Comparison of ENCODE assay signal across 14 cellular contexts in genomic region chr9:83231039-83231438, GRCh38.
DNase-seq lines count a peak whose midpoint lies in the region; ATAC-seq and TF ChIP-seq lines count a peak whose summit lies in the region.
"Had no signal": no experiment of that assay in that cellular context is flagged by ENCODE, and none has a peak within 500 bp of the region (broad histone marks: within the 10 kb centered on the region; RNA-seq: fewer than 3 reads in every experiment).

No MANE protein-coding gene starts in this region.

- no peak overlapping the region for H3K4me3 ChIP-seq in foreskin fibroblast (ENCODE audit: low read depth in 1 of 2, low read length in 2 of 2)

- peak; percentile 58 for ATAC-seq in GM18519 (IDR thresholded peaks at IDR 0.05; ENCODE audit: low FRiP score, unreplicated experiment)
- no peak for ATAC-seq in GM18517 (IDR thresholded peaks at IDR 0.05; ENCODE audit: unreplicated experiment)
- ATAC-seq: naive thymus-derived CD8-positive, alpha-beta T cell; stimulated activated memory B cell treated with anti-CD40 and anti-IgM and Interleukin-4, amounts not matched to agents 10 μg/mL and 1 μg/mL and 100 μg/mL, for 72 hours had no signal

- DNase-seq in MV-4-11 (lab: John Stamatoyannopoulos, UW) (peak; percentile 34), foreskin fibroblast (peak in 1 of 2 donors; percentile 8), NCI-H2196 treated with DMSO at 0.1 percent for 48 hours (lab: John Stamatoyannopoulos, UW; ENCODE audit: unreplicated experiment) (no peak)
- DNase-seq in activated effector memory CD4-positive, alpha-beta T cell treated with Interleukin-2 at 50 U/mL for 16 hours = no peak
- DNase-seq in activated naive CD4-positive, alpha-beta T cell treated with anti-CD3 and anti-CD28 coated beads, Interleukin-2, amount 50 U/mL, for 16 hours = no peak
- DNase-seq: amniotic stem cell; CD4-positive, CD25-positive, alpha-beta regulatory T cell; naive thymus-derived CD8-positive, alpha-beta T cell; NCI-H510A; stimulated activated CD4-positive, alpha-beta T cell treated with anti-CD3 and anti-CD28 coated beads, Interleukin-12 subunit alpha, Interleukin-12 subunit beta, amount 100 ng/mL, for 4 hours had no signal

- TF ChIP-seq CTCF in 22Rv1 (IDR thresholded peaks at IDR 0.05) = 0 out of 2 replicates have a peak, but pooled peaks have one; percentile 12
- TF ChIP-seq CTCF in foreskin fibroblast (IDR thresholded peaks at IDR 0.05; ENCODE audit: low read depth, low read length) = peak; percentile 63

- no peak overlapping the region for H3K27ac ChIP-seq in 22Rv1
